ENCODE assay signal across 8 cellular contexts in genomic region chr20:45880988-45881788, GRCh38. TPM values are rescaled to one million over a fixed set of nuclear protein-coding genes. Genes with fewer than 3 reads are reported as not detected.
DNase-seq lines count a peak whose midpoint lies in the region; ATAC-seq, FAIRE-seq and TF ChIP-seq lines count a peak whose summit lies in the region.

ZSWIM1 (plus strand) TSS chr20:45881227; CDS start chr20:45882593, 1,366 bp downstream.

- DNase-seq in COLO829 (ENCODE audit: low spot score): peak; percentile 98
- DNase-seq in HT-29 (ENCODE audit: low spot score): peak; percentile 100
- DNase-seq in NK-92 treated with Interleukin-12 subunit alpha and Interleukin-12 subunit beta, amount 100 ng/mL, for 24 hours (lab: John Stamatoyannopoulos, UW): peak; percentile 97
- DNase-seq in activated CD8-positive, alpha-beta memory T cell treated with anti-CD3 and anti-CD28 coated beads for 4 hours (ENCODE audit: low read depth in 2 of 2): peak; percentile 95 to 96
- DNase-seq in H1 (ENCODE audit: low read depth in 1 of 2, low spot score in 2 of 2): peak; percentile 98 to 99
- DNase-seq in medulla oblongata (ENCODE audit: extremely low spot score): peak; percentile 100
- DNase-seq in stimulated activated CD4-positive, alpha-beta T cell treated with anti-CD3 and anti-CD28 coated beads, TNF-alpha, amount 100 ng/mL, for 48 hours (ENCODE audit: low read depth in 3 of 3): peak; percentile 97 to 98 (median 98)

- H2AK5ac ChIP-seq in H1 (ENCODE audit: low read depth, low read length): no peak within 1 kb of the TSS

- H3K36me3 ChIP-seq in H1 (ENCODE audit: control insufficient read depth in 2 of 4, insufficient read depth in 4 of 4, low read length in 3 of 4): peaks cover 14 to 28% (median 20%) of the 10 kb centered on the region in 4 experiments

- H4K20me1 ChIP-seq in H1 (replicated peaks in 1 of 2; ENCODE audit: control insufficient read depth in 1 of 2, insufficient read depth in 2 of 2, low read length in 2 of 2): peaks cover 0 to 7% of the 10 kb centered on the region in 2 experiments

- no peaks in the 10 kb centered on the region for H3K4me1 ChIP-seq in H1 (replicated peaks in 1 of 4; ENCODE audit: control insufficient read depth in 3 of 4, insufficient read depth in 4 of 4, low read length in 3 of 4)

- POLR2A ChIA-PET in H1 (lab: Charles Lee; ENCODE audit: partially characterized antibody): interaction anchor here (0.6 to 5.7 kb wide), 25 partner anchors 10 to 332 kb away, joined by 3 to 55 read pairs (median 5); partner anchors contain the start of genes ACOT8, CTSA, NEURL2 and PCIF1

- no peak within 1 kb of the TSS for H3K23ac ChIP-seq in H1 (ENCODE audit: insufficient read length)

- H2BK5ac ChIP-seq in H1 (ENCODE audit: low read depth, low read length): peak within 1 kb of the TSS; percentile 90

- H3K27ac ChIP-seq in H1 (ENCODE audit: low read depth, low read length): peak within 1 kb of the TSS; percentile 69

- no peaks in the 10 kb centered on the region for H3K9me3 ChIP-seq in H1 (ENCODE audit: insufficient read depth in 2 of 2, low read depth in 1 of 2, low read length in 1 of 2)

- H3K14ac ChIP-seq in H1 (ENCODE audit: insufficient read length): no peak within 1 kb of the TSS

- no peak within 1 kb of the TSS for H3K56ac ChIP-seq in H1 (replicated peaks; ENCODE audit: insufficient read length, low read depth, low read length)

- peak within 1 kb of the TSS; percentile 89; the same call in 1 of the 2 replicates for H2BK15ac ChIP-seq in H1 (ENCODE audit: low read length)

- CTCF ChIA-PET in H1 (lab: Charles Lee; ENCODE audit: partially characterized antibody): interaction anchor here (0.8 to 2.8 kb wide), 9 partner anchors 9 to 89 kb away, joined by 3 to 14 read pairs (median 4); partner anchors contain the start of genes CTSA, NEURL2 and PLTP

- TF ChIP-seq CTCF in H1 (IDR thresholded peaks at IDR 0.05; ENCODE audit: control extremely low read depth in 1 of 3, insufficient read depth in 1 of 3, low read depth in 1 of 3, low read length in 3 of 3): no peak

- H2AFZ ChIP-seq in H1 (ENCODE audit: low read length): peak within 1 kb of the TSS; percentile 22; the same call in 1 of the 2 replicates

- 0 out of 2 replicates have a peak within 1 kb of the TSS, but pooled peaks have one; percentile 28 for H2BK12ac ChIP-seq in H1 (ENCODE audit: low read depth, low read length)

- no peak for TF ChIP-seq EP300 in H1 (IDR thresholded peaks at IDR 0.05; ENCODE audit: borderline replicate concordance in 1 of 2, low read depth in 2 of 2, low read length in 2 of 2)

- H3K4me3 ChIP-seq in H1 (ENCODE audit: extremely low read depth in 1 of 4, insufficient read depth in 2 of 4, low read depth in 3 of 4, low read length in 4 of 4): peak within 1 kb of the TSS; percentile 80 to 99 (median 90)

- H3K9ac ChIP-seq in H1 (replicated peaks in 1 of 4; ENCODE audit: extremely low read depth in 1 of 4, low read depth in 3 of 4, low read length in 3 of 4): peak within 1 kb of the TSS; percentile 67 to 94 (median 71)

- peak within 1 kb of the TSS; percentile 12 for H2BK120ac ChIP-seq in H1 (replicated peaks; ENCODE audit: low read depth, low read length)

- H3K23me2 ChIP-seq in H1 (ENCODE audit: low read depth, low read length): peaks cover 5% of the 10 kb centered on the region

- WGBS in H1 (ENCODE audit: extremely low coverage in 1 of 2, insufficient coverage in 1 of 2, insufficient read length in 1 of 2, insufficient replicate concordance in 2 of 2, low coverage in 1 of 2, low lambda C conversion rate in 2 of 2, missing lambda C conversion rate in 1 of 2), 2 experiments: 5% methylated on average over 23 of the region's 23 CpGs; no CpG with 5 or more reads in 1 of the 2 experiments

- H4K5ac ChIP-seq in H1 (ENCODE audit: insufficient read length, low read depth, low read length): no peak within 1 kb of the TSS

- peak; percentile 61 to 88 for TF ChIP-seq POLR2A in H1 (IDR thresholded peaks at IDR 0.05; ENCODE audit: control extremely low read depth in 1 of 2, low read depth in 2 of 2, low read length in 2 of 2)

- H4K8ac ChIP-seq in H1 (ENCODE audit: extremely low read depth, insufficient read depth, low read length): peak within 1 kb of the TSS; percentile 94; the same call in 1 of the 2 replicates

- peak within 1 kb of the TSS; percentile 73 to 88 for H3K4me2 ChIP-seq in H1 (ENCODE audit: insufficient read depth in 1 of 2, low read depth in 2 of 2, low read length in 2 of 2)

- peak within 1 kb of the TSS; percentile 40 for H3K4ac ChIP-seq in H1 (replicated peaks; ENCODE audit: insufficient read length, low read depth, low read length)

- no peak within 1 kb of the TSS for H4K91ac ChIP-seq in H1 (replicated peaks; ENCODE audit: insufficient read length, low read length)

- peak; percentile 95 for ATAC-seq in GM21360 (IDR thresholded peaks at IDR 0.05; ENCODE audit: unreplicated experiment)

- H3K79me2 ChIP-seq in H1 (ENCODE audit: control insufficient read depth in 1 of 2, insufficient read depth in 2 of 2, low read length in 2 of 2): peaks cover 0 to 16% of the 10 kb centered on the region in 2 experiments; a peak in 1 of 4 replicates

- H3K27me3 ChIP-seq in H1 (replicated peaks in 1 of 4; ENCODE audit: control insufficient read depth in 3 of 4, extremely low read depth in 1 of 4, insufficient read depth in 3 of 4, low read length in 3 of 4): no peaks in the 10 kb centered on the region

- peak within 1 kb of the TSS; percentile 88 for H3K18ac ChIP-seq in H1 (ENCODE audit: extremely low read depth, low read length)

- H3K79me1 ChIP-seq in H1 (ENCODE audit: low read depth, low read length): no peaks in the 10 kb centered on the region

- H2BK20ac ChIP-seq in H1 (ENCODE audit: low read length): no peak within 1 kb of the TSS

- FAIRE-seq in H1 (lab: Jason Lieb, UNC): peak; percentile 85

- TF ChIP-seq RAD21 in H1 (IDR thresholded peaks at IDR 0.05 in 1 of 2, conservative IDR thresholded peaks at IDR 0.05 in 1 of 2; ENCODE audit: low read depth in 2 of 2, low read length in 2 of 2): no peak

TF ChIP-seq in H1, 55 proteins besides CTCF, POLR2A, EP300 and RAD21:
- TF ChIP-seq RFX5 (IDR thresholded peaks at IDR 0.05; ENCODE audit: borderline replicate concordance, low read depth, low read length) (peak; percentile 61; the same call in 1 of the 2 replicates), YY1 (IDR thresholded peaks at IDR 0.05; ENCODE audit: low read depth, low read length) (peak; percentile 94), SAP30 (IDR thresholded peaks at IDR 0.05; ENCODE audit: insufficient read depth, insufficient replicate concordance, low read length) (peak; percentile 61), TAF1 (IDR thresholded peaks at IDR 0.05; ENCODE audit: low read depth, low read length) (peak; percentile 93), CREB1 (IDR thresholded peaks at IDR 0.05) (peak; percentile 83), SIRT6 (IDR thresholded peaks at IDR 0.05; ENCODE audit: low read length) (no peak), KDM5A (IDR thresholded peaks at IDR 0.05; ENCODE audit: low read length) (peak; percentile 78), SP1 (IDR thresholded peaks at IDR 0.05; ENCODE audit: low read depth, low read length) (peak; percentile 99), HDAC2 (IDR thresholded peaks at IDR 0.05; ENCODE audit: borderline replicate concordance in 1 of 2, low read depth in 2 of 2, low read length in 2 of 2) (peak in 1 of 2 experiments; percentile 69; a peak in 1 of 4 replicates), CBX8 (IDR thresholded peaks at IDR 0.05; ENCODE audit: borderline replicate concordance, low read depth, low read length) (no peak), CHD2 (IDR thresholded peaks at IDR 0.05; ENCODE audit: low read length) (peak; percentile 96), POLR2AphosphoS5 (IDR thresholded peaks at IDR 0.05; ENCODE audit: low read depth, low read length) (peak; percentile 89), KDM1A (IDR thresholded peaks at IDR 0.05; ENCODE audit: borderline replicate concordance, low read length) (0 out of 2 replicates have a peak, but pooled peaks have one; percentile 15), GABPA (IDR thresholded peaks at IDR 0.05; ENCODE audit: borderline replicate concordance, insufficient read depth, low read length) (no peak), PHF8 (conservative IDR thresholded peaks at IDR 0.05; ENCODE audit: low read depth, low read length) (peak; percentile 79), TBP (IDR thresholded peaks at IDR 0.05; ENCODE audit: low read depth, low read length) (peak; percentile 80), SIN3A (conservative IDR thresholded peaks at IDR 0.05 in 1 of 2, IDR thresholded peaks at IDR 0.05 in 1 of 2; ENCODE audit: low read depth in 1 of 2, low read length in 2 of 2) (peak; percentile 83; a peak in 2 of 4 replicates), SP2 (IDR thresholded peaks at IDR 0.05; ENCODE audit: low read length) (peak; percentile 95), EGR1 (IDR thresholded peaks at IDR 0.05; ENCODE audit: borderline replicate concordance, low read depth, low read length) (no peak), TEAD4 (IDR thresholded peaks at IDR 0.05; ENCODE audit: low read depth, low read length) (no peak)

RNA-seq across cellular contexts. Expression of gene ZSWIM1, which starts in this region (rescaled TPM):
- total RNA-seq in HT-29 (2014; rRNA removed; shearing (Covaris generic)): 16.1 and 20.2 TPM in 2 replicates
- 15.6 and 16.7 TPM in 2 replicates for total RNA-seq in H1 (2021; fragmentation: NEBNext Ultra II Directional; extraction: Animal tissue kit (Norgen Biotek cat#: 25700))
- polyA plus RNA-seq in H1 (2011; rRNA removed): 13.2 and 14.1 TPM in 2 replicates
- 11.0 TPM for polyA plus RNA-seq in H1 (2011; cell fraction: cytosol; rRNA removed)
- polyA plus RNA-seq in H1 (2011; cell fraction: nucleus; rRNA removed): 15.2 TPM
- 12.4 to 14.5 TPM (median 14.0 TPM) in 4 replicates for polyA plus RNA-seq in H1 (2012, experiment 1 of 2)
- polyA plus RNA-seq in H1 (2012, experiment 2 of 2): 10.0 TPM
- polyA plus RNA-seq in H1 (2013, experiment 1 of 2): 12.6 TPM
- polyA plus RNA-seq in H1 (2013, experiment 2 of 2): 12.3 TPM
- 30.5 and 33.6 TPM in 2 replicates for polyA minus RNA-seq in H1 (2011; rRNA and poly(A)+ RNA removed)
- 15.8 TPM for polyA minus RNA-seq in H1 (2011; cell fraction: cytosol; rRNA and poly(A)+ RNA removed)
- 15.7 TPM for polyA minus RNA-seq in H1 (2011; cell fraction: nucleus; rRNA and poly(A)+ RNA removed)

Comparison
In these comparisons a context has a peak if more than half of its experiments do, and no peak if none do; other contexts are left out.
1. Peak in every context shown above with its lines: DNase-seq, ATAC-seq, H3K4me3 ChIP-seq and H3K27ac ChIP-seq.